In the genomic region with DNA sequence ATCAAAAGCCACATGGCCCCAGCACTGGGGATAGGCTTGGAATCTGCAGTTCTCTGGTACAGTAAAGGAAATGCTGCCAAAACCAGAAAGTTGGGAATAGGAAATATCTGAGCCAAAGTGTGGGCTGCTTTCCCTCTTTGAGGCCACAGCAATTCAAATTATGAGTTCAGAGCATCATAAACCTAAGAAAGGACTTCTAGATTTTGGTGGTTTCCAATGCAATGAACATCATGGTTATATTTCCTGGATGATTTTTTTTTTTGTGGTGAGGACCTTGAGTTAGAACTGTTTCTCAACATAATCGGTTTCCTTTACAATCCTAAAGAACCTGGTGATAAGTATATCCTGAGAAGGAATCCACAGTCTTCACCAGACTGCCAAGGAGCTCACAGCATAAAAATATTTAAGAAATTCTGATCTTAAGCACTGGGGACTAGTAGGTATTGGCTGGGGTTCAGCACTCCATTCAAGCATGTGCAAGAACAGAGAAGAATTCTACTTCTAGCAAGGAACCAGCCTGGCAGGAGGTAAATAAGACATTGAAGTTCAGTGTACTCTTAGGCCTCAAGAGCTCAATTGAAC, we compare ENCODE assay signal across 16 cellular contexts. TPM values are rescaled to one million over a fixed set of nuclear protein-coding genes. Genes with fewer than 3 reads are reported as not detected.
DNase-seq lines count a peak whose midpoint lies in the region; ATAC-seq and TF ChIP-seq lines count a peak whose summit lies in the region.
"Had no signal": no experiment of that assay in that cellular context is flagged by ENCODE, and none has a peak within 500 bp of the region (broad histone marks: within the 10 kb centered on the region; RNA-seq: fewer than 3 reads in every experiment).

No MANE protein-coding gene starts in this region.

- H3K4me2 ChIP-seq in PC-9 = no peak overlapping the region
- H3K4me2 ChIP-seq: BLaER1 treated with 17β-estradiol and CSF1 and Interleukin-3, amounts not matched to agents 10 nM and 100 nM had no signal

- H3K4me3 ChIP-seq in AG09309 (ENCODE audit: control insufficient read depth, low read depth, low read length) (no peak overlapping the region), lung (no peak overlapping the region), PC-9 (no peak overlapping the region)
- H3K4me3 ChIP-seq: BLaER1 treated with 17β-estradiol and CSF1 and Interleukin-3, amounts not matched to agents 10 nM and 100 nM; SJCRH30 had no signal

- H3K4me1 Mint-ChIP-seq in chondrocyte (ENCODE audit: low read depth) = no peaks in the 10 kb centered on the region
- H3K4me1 Mint-ChIP-seq in stimulated activated naive CD8-positive, alpha-beta T cell treated with anti-CD3 and anti-CD28 coated beads, Interleukin-15, amount 100 ng/mL, for 72 hours = no peaks in the 10 kb centered on the region

- POLR2A ChIA-PET in PC-9 (lab: Charles Lee; ENCODE audit: unreplicated experiment) = no interaction called here

- no peak overlapping the region for H2AFZ ChIP-seq in PC-9

- H3K27me3 ChIP-seq in lung (ENCODE audit: control insufficient read depth, insufficient read depth) (no peaks in the 10 kb centered on the region), PC-9 (ENCODE audit: insufficient read depth, low read depth) (no peaks in the 10 kb centered on the region)
- H3K27me3 ChIP-seq: BLaER1 treated with 17β-estradiol and CSF1 and Interleukin-3, amounts not matched to agents 10 nM and 100 nM; SJCRH30 had no signal

- H3K9me3 Mint-ChIP-seq in chondrocyte (ENCODE audit: low read depth) = no peaks in the 10 kb centered on the region
- peaks cover 0 to 4% of the 10 kb centered on the region in 2 donors for H3K9me3 Mint-ChIP-seq in stimulated activated naive CD8-positive, alpha-beta T cell treated with anti-CD3 and anti-CD28 coated beads, Interleukin-15, amount 100 ng/mL, for 72 hours
- H3K9me3 Mint-ChIP-seq: IgD-negative memory B cell had no signal

- H3K36me3 ChIP-seq in lung (ENCODE audit: control insufficient read depth in 2 of 2, insufficient read depth in 2 of 2, low read length in 2 of 2) (no peaks in the 10 kb centered on the region), PC-9 (ENCODE audit: low read depth) (no peaks in the 10 kb centered on the region)
- H3K36me3 ChIP-seq: BLaER1 treated with 17β-estradiol and CSF1 and Interleukin-3, amounts not matched to agents 10 nM and 100 nM; SJCRH30 had no signal

- H4K20me1 ChIP-seq in PC-9 (ENCODE audit: insufficient read depth) = no peaks in the 10 kb centered on the region
- H4K20me1 ChIP-seq: BLaER1 treated with 17β-estradiol and CSF1 and Interleukin-3, amounts not matched to agents 10 nM and 100 nM had no signal

- intact Hi-C loops in PC-9 (cut with micrococcal nuclease; ENCODE audit: unreplicated experiment) = no loop called here

- ATAC-seq in lung (ENCODE audit: insufficient read depth, low FRiP score) = peak; percentile 34
- no peak for ATAC-seq in stimulated activated naive CD8-positive, alpha-beta T cell treated with anti-CD3 and anti-CD28 coated beads, Interleukin-15, amount 100 ng/mL, for 72 hours
- ATAC-seq: HCT116 had no signal

- H3K27ac ChIP-seq in lung (ENCODE audit: low read depth in 1 of 2, low read length in 1 of 2) (no peak overlapping the region), PC-9 (no peak overlapping the region)
- H3K27ac ChIP-seq: BLaER1 treated with 17β-estradiol and CSF1 and Interleukin-3, amounts not matched to agents 10 nM and 100 nM; SJCRH30 had no signal

- peaks cover 4% of the 10 kb centered on the region for H3K27me3 Mint-ChIP-seq in chondrocyte (ENCODE audit: low read depth)
- no peaks in the 10 kb centered on the region for H3K27me3 Mint-ChIP-seq in stimulated activated naive CD8-positive, alpha-beta T cell treated with anti-CD3 and anti-CD28 coated beads, Interleukin-15, amount 100 ng/mL, for 72 hours
- H3K27me3 Mint-ChIP-seq: IgD-negative memory B cell had no signal

- H3K9me3 ChIP-seq in lung (ENCODE audit: control insufficient read depth in 2 of 2, insufficient read depth in 1 of 2, low read length in 1 of 2) (no peaks in the 10 kb centered on the region), PC-9 (ENCODE audit: insufficient read depth, low read depth) (no peaks in the 10 kb centered on the region)
- H3K9me3 ChIP-seq: BLaER1 treated with 17β-estradiol and CSF1 and Interleukin-3, amounts not matched to agents 10 nM and 100 nM; SJCRH30 had no signal

- TF ChIP-seq CTCF in AG09309 (IDR thresholded peaks at IDR 0.05; ENCODE audit: control insufficient read depth, insufficient read depth, low read depth, low read length, missing control alignments) (no peak), chondrocyte (IDR thresholded peaks at IDR 0.05) (no peak), lung (IDR thresholded peaks at IDR 0.05; ENCODE audit: control extremely low read depth, extremely low read depth) (no peak), PC-9 (conservative IDR thresholded peaks at IDR 0.05) (no peak)

- peak; percentile 13 for DNase-seq in AG09309 (ENCODE audit: low read depth)
- DNase-seq in GM03348 (ENCODE audit: low spot score) = peak; percentile 22
- DNase-seq in chondrocyte (ENCODE audit: low spot score) = no peak
- peak; percentile 48 for DNase-seq in lung (ENCODE audit: low spot score)
- no peak for DNase-seq in SW 1271 (lab: John Stamatoyannopoulos, UW)
- DNase-seq in stimulated activated naive CD8-positive, alpha-beta T cell treated with anti-CD3 and anti-CD28 coated beads, Interleukin-15, amount 100 ng/mL, for 72 hours = no peak
- DNase-seq in PC-9 = no peak
- no peak for DNase-seq in germinal center (ENCODE audit: low spot score)
- DNase-seq: ACHN, NCI-H1417 treated with DMSO at 0.1 percent for 48 hours, NCI-H2029, NCI-H510A treated with DMSO at 0.1 percent for 48 hours, SJCRH30 had no signal

- no peak overlapping the region for H3K4me3 Mint-ChIP-seq in chondrocyte (ENCODE audit: unreplicated experiment)
- H3K4me3 Mint-ChIP-seq in stimulated activated naive CD8-positive, alpha-beta T cell treated with anti-CD3 and anti-CD28 coated beads, Interleukin-15, amount 100 ng/mL, for 72 hours = no peak overlapping the region
- H3K4me3 Mint-ChIP-seq: IgD-negative memory B cell had no signal

- no peaks in the 10 kb centered on the region for H3K9me2 ChIP-seq in PC-9 (ENCODE audit: insufficient read depth)

- H3F3A ChIP-seq in PC-9 (ENCODE audit: insufficient read depth, low read depth) = no peaks in the 10 kb centered on the region

- H3K36me3 Mint-ChIP-seq in chondrocyte (ENCODE audit: low read depth) = no peaks in the 10 kb centered on the region
- H3K36me3 Mint-ChIP-seq: IgD-negative memory B cell had no signal

- no TSS peak for BruUV-seq in PC-9 (replicated peaks; lab: Mats Ljungman, UMichigan)

- CTCF ChIA-PET in PC-9 (lab: Charles Lee) = no interaction called here

- H3K4me1 ChIP-seq in lung (ENCODE audit: control insufficient read depth in 2 of 2, insufficient read depth in 2 of 2, low read length in 2 of 2) = no peaks in the 10 kb centered on the region
- H3K4me1 ChIP-seq in PC-9 (replicated peaks; ENCODE audit: insufficient read depth) = no peaks in the 10 kb centered on the region
- H3K4me1 ChIP-seq: SJCRH30 had no signal

- peak overlapping the region; percentile 22 for H3K27ac Mint-ChIP-seq in chondrocyte (ENCODE audit: unreplicated experiment)
- no peak overlapping the region for H3K27ac Mint-ChIP-seq in stimulated activated naive CD8-positive, alpha-beta T cell treated with anti-CD3 and anti-CD28 coated beads, Interleukin-15, amount 100 ng/mL, for 72 hours
- H3K27ac Mint-ChIP-seq: IgD-negative memory B cell had no signal

- WGBS in lung, 2 donors = 32 to 36% methylated on average over 1 of the region's 1 CpG

- no peaks in the 10 kb centered on the region for H3K79me2 ChIP-seq in PC-9 (ENCODE audit: low read depth)

RNA-seq across cellular contexts. Expression of gene ARHGAP24, which starts 29.8 kb away (rescaled TPM):
- total RNA-seq in chondrocyte = 21.1 to 22.0 TPM (median 21.6 TPM) in 3 replicates
- 10 to 100 TPM; 30.8 to 79.4 TPM for total RNA-seq in lung
- polyA plus RNA-seq in lung = 10 to 100 TPM in 1 of 2 donors, 1 to 10 TPM in 1; 10.0 to 12.4 TPM
- 2.2 and 5.4 TPM in 2 replicates for total RNA-seq in PC-9 (2021)

Comparison
In these comparisons a context has a peak if more than half of its experiments do, and no peak if none do; other contexts are left out.
1. DNase-seq: peak in AG09309 (single experiment), GM03348 (single experiment) and lung (single experiment); none in chondrocyte (single experiment), SW 1271 (0 of 2), stimulated activated naive CD8-positive, alpha-beta T cell treated with anti-CD3 and anti-CD28 coated beads, Interleukin-15, amount 100 ng/mL, for 72 hours (0 of 2), PC-9 (0 of 2) and germinal center (single experiment).